ENCODE assay signal across 26 cellular contexts in genomic region chr6:64230530-64230929, GRCh38.
"Had no signal": no experiment of that assay in that cellular context is flagged by ENCODE, and none has a peak within 500 bp of the region (broad histone marks: within the 10 kb centered on the region; RNA-seq: fewer than 3 reads in every experiment).

No MANE protein-coding gene starts in this region.

- H3K27ac ChIP-seq: body of pancreas, cardiac muscle cell, epithelial cell of prostate, gastroesophageal sphincter, prostate gland, spleen, thoracic aorta, upper lobe of right lung, VCaP had no signal

- H3K4me3 ChIP-seq: body of pancreas, cardiac muscle cell, gastroesophageal sphincter, prostate gland, spleen, thoracic aorta, upper lobe of right lung had no signal

- H3K9me3 ChIP-seq: body of pancreas, gastroesophageal sphincter, prostate gland, spleen, thoracic aorta, upper lobe of right lung had no signal

- H3K27me3 ChIP-seq: body of pancreas, cardiac muscle cell, gastroesophageal sphincter, spleen, upper lobe of right lung had no signal

- H3K4me1 ChIP-seq: body of pancreas, gastroesophageal sphincter, prostate gland, spleen, upper lobe of right lung had no signal

- ATAC-seq: activated CD8-positive, alpha-beta memory T cell treated with anti-CD3 and anti-CD28 coated beads, Interleukin-2, amount 10 ng/mL, durations not matched to agents 7 days and 5 days; activated CD8-positive, alpha-beta T cell treated with anti-CD3 and anti-CD28 coated beads for 36 hours; body of pancreas; gastroesophageal sphincter; left ventricle myocardium superior; natural killer cell; upper lobe of right lung had no signal

- H3K36me3 ChIP-seq: cardiac muscle cell, gastroesophageal sphincter, prostate gland, spleen, thoracic aorta, upper lobe of right lung had no signal

- DNase-seq: activated CD4-positive, alpha-beta T cell treated with anti-CD3 and anti-CD28 coated beads, Interleukin-2, amount 10 ng/mL, durations not matched to agents 7 days and 5 days; activated CD4-positive, CD25-positive, alpha-beta regulatory T cell treated with anti-CD3 and anti-CD28 coated beads, Interleukin-2, amount 50 U/mL, for 72 hours; activated CD8-positive, alpha-beta memory T cell treated with anti-CD3 and anti-CD28 coated beads, Interleukin-2, amount 10 ng/mL, durations not matched to agents 7 days and 5 days; activated CD8-positive, alpha-beta T cell treated with anti-CD3 and anti-CD28 coated beads for 36 hours; activated effector memory CD4-positive, alpha-beta T cell treated with anti-CD3 and anti-CD28 coated beads, Interleukin-2, amount 50 U/mL, for 16 hours; activated naive CD4-positive, alpha-beta T cell treated with anti-CD3 and anti-CD28 coated beads, Interleukin-2, amount 50 U/mL, for 16 hours; activated T-cell treated with anti-CD3 and anti-CD28 coated beads for 4 hours; anterior cingulate cortex; body of pancreas; cortex of kidney; head of caudate nucleus; hypothalamus; left ventricle myocardium superior; mammary epithelial cell; midbrain; natural killer cell; spleen; stimulated activated CD4-positive, alpha-beta T cell treated with anti-CD3 and anti-CD28 coated beads, Interleukin-4, amount 100 ng/mL, for 1 hour; stimulated activated naive CD4-positive, alpha-beta T cell treated with Interleukin-2 at 50 U/mL for 16 hours; upper lobe of right lung had no signal
